Comparison of ENCODE assay signal across 10 cellular contexts in the genomic region with DNA sequence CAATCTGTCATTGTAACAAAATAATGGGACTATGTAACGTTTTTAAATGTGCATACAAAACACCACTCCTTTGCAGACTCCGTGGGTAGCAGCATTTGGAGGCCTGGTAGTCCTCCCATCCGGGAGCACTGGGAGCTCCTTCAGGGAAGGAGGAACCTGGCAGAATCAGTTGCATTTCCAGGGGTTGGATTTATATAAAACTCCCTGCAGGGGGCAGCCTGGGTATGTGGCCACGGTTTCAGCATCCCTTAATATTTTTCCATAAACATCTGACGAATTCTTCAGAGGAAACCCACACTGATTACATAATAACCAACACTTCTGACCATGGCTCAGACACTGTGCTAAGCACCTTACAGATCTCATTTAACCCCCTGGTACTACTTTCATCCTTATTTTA. TPM values are rescaled to one million over a fixed set of nuclear protein-coding genes. Genes with fewer than 3 reads are reported as not detected.
DNase-seq lines count a peak whose midpoint lies in the region; ATAC-seq, FAIRE-seq and TF ChIP-seq lines count a peak whose summit lies in the region.
"Had no signal": no experiment of that assay in that cellular context is flagged by ENCODE, and none has a peak within 500 bp of the region (broad histone marks: within the 10 kb centered on the region; RNA-seq: fewer than 3 reads in every experiment).

No MANE protein-coding gene starts in this region.

- no peak overlapping the region for H3K4me3 ChIP-seq in astrocyte (ENCODE audit: insufficient read depth, low read depth, low read length)
- H3K4me3 ChIP-seq in keratinocyte (ENCODE audit: control insufficient read depth in 2 of 3, extremely low read depth in 1 of 3, insufficient read depth in 2 of 3, low read depth in 1 of 3, low read length in 3 of 3), result no peak overlapping the region

- H3K4me2 ChIP-seq in astrocyte (ENCODE audit: low read length) (no peak overlapping the region), keratinocyte (ENCODE audit: control insufficient read depth, extremely low read depth, insufficient read depth, low read depth, low read length) (no peak overlapping the region)

- no peaks in the 10 kb centered on the region for H3K36me3 Mint-ChIP-seq in astrocyte (ENCODE audit: low read depth, unreplicated experiment)
- no peaks in the 10 kb centered on the region for H3K36me3 Mint-ChIP-seq in nephron progenitor cell (ENCODE audit: low read depth)

- peaks cover 4% of the 10 kb centered on the region for H3K9me3 ChIP-seq in astrocyte (ENCODE audit: insufficient read depth, low read depth, low read length)
- H3K9me3 ChIP-seq in keratinocyte (ENCODE audit: control insufficient read depth, low read depth, low read length), result peaks cover 2% of the 10 kb centered on the region

- H3K4me3 Mint-ChIP-seq in astrocyte (ENCODE audit: unreplicated experiment) (no peak overlapping the region), nephron progenitor cell (no peak overlapping the region)
- H3K4me3 Mint-ChIP-seq: stimulated activated naive CD8-positive, alpha-beta T cell treated with anti-CD3 and anti-CD28 coated beads, Interleukin-15, Interleukin-2, amounts not matched to agents 100 ng/mL and 50 ng/mL, for 24 hours had no signal

- POLR2A ChIA-PET in HEK293T (lab: Yijun Ruan, JAX), result no interaction called here

- no peak overlapping the region for H3K27ac ChIP-seq in astrocyte (ENCODE audit: low read depth, low read length)
- no peak overlapping the region for H3K27ac ChIP-seq in keratinocyte (ENCODE audit: control insufficient read depth, insufficient read depth, low read length)

- H3K79me2 ChIP-seq in astrocyte (ENCODE audit: insufficient read depth, low read length), result no peaks in the 10 kb centered on the region
- no peaks in the 10 kb centered on the region for H3K79me2 ChIP-seq in keratinocyte (ENCODE audit: control insufficient read depth, insufficient read depth, low read length)

- H3K4me1 ChIP-seq in astrocyte (ENCODE audit: insufficient read depth, low read length) (no peaks in the 10 kb centered on the region), keratinocyte (ENCODE audit: control insufficient read depth, extremely low read depth, insufficient read depth, low read length) (peaks cover 5% of the 10 kb centered on the region)

- H3K27me3 Mint-ChIP-seq in astrocyte (ENCODE audit: low read depth, unreplicated experiment) (peaks cover 42% of the 10 kb centered on the region), nephron progenitor cell (ENCODE audit: low read depth, poor library complexity) (peaks cover 67% of the 10 kb centered on the region)

- peaks cover 5% of the 10 kb centered on the region for H3K4me1 Mint-ChIP-seq in astrocyte (ENCODE audit: low read depth, unreplicated experiment)
- peaks cover 5% of the 10 kb centered on the region for H3K4me1 Mint-ChIP-seq in nephron progenitor cell

- FAIRE-seq in astrocyte (lab: Jason Lieb, UNC) (no peak), keratinocyte (lab: Jason Lieb, UNC) (no peak)

- H4K20me1 ChIP-seq in astrocyte (ENCODE audit: insufficient read depth, low read length), result no peaks in the 10 kb centered on the region
- no peaks in the 10 kb centered on the region for H4K20me1 ChIP-seq in keratinocyte (ENCODE audit: control insufficient read depth, extremely low read depth, insufficient read depth, low read length)

- peak; percentile 35 for TF ChIP-seq CTCF in astrocyte (IDR thresholded peaks at IDR 0.05; ENCODE audit: insufficient read depth, low read depth, low read length)
- TF ChIP-seq CTCF in keratinocyte (optimal IDR thresholded peaks at IDR 0.05 in 1 of 3, IDR thresholded peaks at IDR 0.05 in 1 of 3, conservative IDR thresholded peaks at IDR 0.05 in 1 of 3; ENCODE audit: extremely low read depth in 1 of 3, insufficient read depth in 2 of 3, low read length in 3 of 3), result peak; percentile 26 to 50 (median 35)
- no peak for TF ChIP-seq CTCF in nephron progenitor cell (IDR thresholded peaks at IDR 0.05)

- H3K36me3 ChIP-seq in astrocyte (ENCODE audit: insufficient read depth, low read length) (no peaks in the 10 kb centered on the region), keratinocyte (ENCODE audit: control insufficient read depth in 2 of 2, extremely low read depth in 1 of 2, insufficient read depth in 2 of 2, low read length in 2 of 2) (no peaks in the 10 kb centered on the region)

- H2AFZ ChIP-seq in astrocyte (ENCODE audit: low read depth, low read length) (no peak overlapping the region), keratinocyte (ENCODE audit: control insufficient read depth, low read length) (no peak overlapping the region)

- dilution Hi-C loops in keratinocyte (cut with MboI; ENCODE audit: extremely low pct_ligation_motif_present, low sequenced_read_pairs), result no loop called here

- ATAC-seq in HG02973 (IDR thresholded peaks at IDR 0.05; ENCODE audit: unreplicated experiment) (no peak), HG02571 (IDR thresholded peaks at IDR 0.05; ENCODE audit: unreplicated experiment) (no peak)

- no peak overlapping the region for H3K27ac Mint-ChIP-seq in astrocyte (ENCODE audit: unreplicated experiment)
- H3K27ac Mint-ChIP-seq in nephron progenitor cell, result no peak overlapping the region
- H3K27ac Mint-ChIP-seq: stimulated activated naive CD8-positive, alpha-beta T cell treated with anti-CD3 and anti-CD28 coated beads, Interleukin-15, Interleukin-2, amounts not matched to agents 100 ng/mL and 50 ng/mL, for 24 hours had no signal

- no peaks in the 10 kb centered on the region for H3K9me1 ChIP-seq in keratinocyte (ENCODE audit: control insufficient read depth, extremely low read depth, insufficient read depth, low read length)

- CTCF ChIA-PET in HEK293T (lab: Yijun Ruan, JAX), result interaction anchor here (0.7 to 2.3 kb wide), 10 partner anchors 8 to 169 kb away, joined by 3 to 9 read pairs (median 4); partner anchors contain the start of gene ABLIM3

- DNase-seq in AG08395 (ENCODE audit: low spot score) (peak; percentile 79), HEK293T (ENCODE audit: extremely low spot score) (peak; percentile 23), astrocyte (ENCODE audit: low read depth) (peak; percentile 30), keratinocyte (ENCODE audit: low read depth, low spot score) (no peak), nephron progenitor cell (no peak)
- no peak for DNase-seq in activated naive CD4-positive, alpha-beta T cell treated with Interleukin-2 at 50 U/mL for 16 hours
- DNase-seq: activated T-cell treated with anti-CD3 and anti-CD28 coated beads, Interleukin-2, amount 50 U/mL, for 48 hours had no signal

- no peak overlapping the region for H3K9ac ChIP-seq in astrocyte (ENCODE audit: low read length)
- H3K9ac ChIP-seq in keratinocyte (ENCODE audit: control insufficient read depth, extremely low read depth, insufficient read depth, low read length), result no peak overlapping the region

- H3K27me3 ChIP-seq in astrocyte (ENCODE audit: insufficient read depth, low read length) (peaks cover 10% of the 10 kb centered on the region), keratinocyte (ENCODE audit: control insufficient read depth, extremely low read depth, insufficient read depth, low read length) (no peaks in the 10 kb centered on the region)

- H3K9me3 Mint-ChIP-seq in astrocyte (ENCODE audit: unreplicated experiment) (no peaks in the 10 kb centered on the region), nephron progenitor cell (peaks cover 16% of the 10 kb centered on the region)

TF ChIP-seq in HEK293T, 16 proteins besides CTCF, POLR2A, EP300 and RAD21:
- TF ChIP-seq L3MBTL2 (conservative IDR thresholded peaks at IDR 0.05) (no peak), HDGF (IDR thresholded peaks at IDR 0.05; ENCODE audit: borderline replicate concordance) (no peak), FOXM1 (IDR thresholded peaks at IDR 0.05; ENCODE audit: borderline replicate concordance) (no peak), FOXK2 (IDR thresholded peaks at IDR 0.05) (no peak), ARNT (IDR thresholded peaks at IDR 0.05) (no peak), LEF1 (IDR thresholded peaks at IDR 0.05; ENCODE audit: borderline replicate concordance) (no peak), TARDBP (IDR thresholded peaks at IDR 0.05) (no peak), FOXA1 (IDR thresholded peaks at IDR 0.05) (no peak), CTBP1 (IDR thresholded peaks at IDR 0.05; ENCODE audit: borderline replicate concordance) (no peak), ZNF384 (IDR thresholded peaks at IDR 0.05) (no peak), SP1 (IDR thresholded peaks at IDR 0.05) (no peak), PKNOX1 (IDR thresholded peaks at IDR 0.05) (no peak)
TF ChIP-seq in HEK293T: peak in this region for 0.

RNA-seq across cellular contexts. Expression of gene AFAP1L1, which starts 6.1 kb away (rescaled TPM):
- total RNA-seq in astrocyte, result 7.6 and 8.3 TPM in 2 replicates
- 3.6 to 5.0 TPM (median 4.6 TPM) in 3 replicates for polyA plus RNA-seq in keratinocyte
- polyA plus RNA-seq in keratinocyte (2011; ENCODE audit: low read depth), result 8.0 TPM
- polyA plus RNA-seq in keratinocyte (2011; cell fraction: cytosol; rRNA removed), result 5.5 and 5.6 TPM in 2 replicates
- 4.9 and 5.9 TPM in 2 replicates for polyA plus RNA-seq in keratinocyte (2011; cell fraction: nucleus; rRNA removed)
- 5.2 and 8.2 TPM in 2 replicates for polyA plus RNA-seq in keratinocyte (2012; ENCODE audit: low replicate concordance)
- 5.1 to 9.3 TPM (median 8.1 TPM) in 3 replicates for polyA minus RNA-seq in keratinocyte
- polyA minus RNA-seq in keratinocyte (2011; cell fraction: cytosol; rRNA and poly(A)+ RNA removed), result 4.0 TPM
- 2.5 and 3.6 TPM in 2 replicates for polyA minus RNA-seq in keratinocyte (2011; cell fraction: nucleus; rRNA and poly(A)+ RNA removed)

Comparison
In these comparisons a context has a peak if more than half of its experiments do, and no peak if none do; other contexts are left out.
1. DNase-seq: peak in AG08395 (single experiment), HEK293T (single experiment) and astrocyte (single experiment); none in keratinocyte (single experiment), activated naive CD4-positive, alpha-beta T cell treated with Interleukin-2 at 50 U/mL for 16 hours (single experiment) and nephron progenitor cell (single experiment).